8 cellular contexts compared by ENCODE assay signal in genomic region chr14:30980106-30980704, GRCh38. TPM values are rescaled to one million over a fixed set of nuclear protein-coding genes. Genes with fewer than 3 reads are reported as not detected.
A peak's percentile ranks its signal among the peaks of the same experiment; 100 is the strongest.
DNase-seq lines count a peak whose midpoint lies in the region; ATAC-seq and TF ChIP-seq lines count a peak whose summit lies in the region.
"Not testable (repeated sequence)": the region's sequence is repeated elsewhere in the genome, so short reads cannot be mapped to it uniquely, and the experiment has no call there.

No MANE protein-coding gene starts in this region.

- TF ChIP-seq CTCF in GM23338 (conservative IDR thresholded peaks at IDR 0.05; ENCODE audit: low read depth in 2 of 2) (peak; percentile 57 to 68), NB4 (IDR thresholded peaks at IDR 0.05; ENCODE audit: low read depth, low read length) (peak; percentile 34), esophagus squamous epithelium (IDR thresholded peaks at IDR 0.05) (peak; percentile 37 to 72 (median 54))

- peaks cover 20% of the 10 kb centered on the region for H4K20me1 ChIP-seq in GM23338 (replicated peaks; ENCODE audit: insufficient read depth)

- DNase-seq in Caki2 (ENCODE audit: low read depth) = peak; percentile 58
- DNase-seq in GM23338 (ENCODE audit: low spot score) = peak; percentile 80
- peak; percentile 73 for DNase-seq in NB4 (ENCODE audit: low read depth)
- DNase-seq in RPMI8226 = peak; percentile 54
- not testable (repeated sequence) for DNase-seq in esophagus squamous epithelium (lab: John Stamatoyannopoulos, UW)
- DNase-seq in memory B cell (ENCODE audit: low spot score in 2 of 2) = peak; percentile 16 to 56
- DNase-seq in stimulated activated CD8-positive, alpha-beta memory T cell treated with anti-CD3 and anti-CD28 coated beads, Interleukin-12 subunit alpha, Interleukin-12 subunit beta, amount 100 ng/mL, for 1 hour (ENCODE audit: low read depth) = peak; percentile 16

- WGBS in esophagus squamous epithelium, 2 donors = 59 to 67% methylated on average over 11 to 13 of the region's 13 CpGs

- H3K4me3 Mint-ChIP-seq in GM23338; activated T-helper 17 cell treated with anti-CD3 and anti-CD28 coated beads, Interleukin-2, amount 50 U/mL, for 72 hours; memory B cell: not testable (repeated sequence)

- not testable (repeated sequence) for H3K9me3 Mint-ChIP-seq in GM23338; activated T-helper 17 cell treated with anti-CD3 and anti-CD28 coated beads, Interleukin-2, amount 50 U/mL, for 72 hours; memory B cell

- not testable (repeated sequence) for H3K9me2 ChIP-seq in GM23338 (ENCODE audit: insufficient read depth)

- H3K27ac Mint-ChIP-seq in GM23338; activated T-helper 17 cell treated with anti-CD3 and anti-CD28 coated beads, Interleukin-2, amount 50 U/mL, for 72 hours; memory B cell: not testable (repeated sequence)

- not testable (repeated sequence) for H3K4me2 ChIP-seq in GM23338

- not testable (repeated sequence) for H3K27me3 ChIP-seq in GM23338 (ENCODE audit: insufficient read depth); esophagus squamous epithelium

- in situ Hi-C loops in Caki2 (cut with HindIII; ENCODE audit: low pct_unique_long_range_greater_than_20kb, low sequenced_read_pairs) = not testable (repeated sequence)

- not testable (repeated sequence) for H3F3A ChIP-seq in GM23338 (replicated peaks; ENCODE audit: low read depth)

- H3K36me3 Mint-ChIP-seq in GM23338 (ENCODE audit: low read depth); activated T-helper 17 cell treated with anti-CD3 and anti-CD28 coated beads, Interleukin-2, amount 50 U/mL, for 72 hours (ENCODE audit: low read depth); memory B cell: not testable (repeated sequence)

- intact Hi-C loops in esophagus squamous epithelium (cut with DNase I) = loop anchor here (5.0 kb wide), 1 partner anchor 102 kb away; no protein-coding TSS in a partner anchor

- not testable (repeated sequence) for H3K27me3 Mint-ChIP-seq in GM23338 (ENCODE audit: insufficient read depth, low read depth, poor library complexity); activated T-helper 17 cell treated with anti-CD3 and anti-CD28 coated beads, Interleukin-2, amount 50 U/mL, for 72 hours; memory B cell

- H3K4me1 Mint-ChIP-seq in GM23338; activated T-helper 17 cell treated with anti-CD3 and anti-CD28 coated beads, Interleukin-2, amount 50 U/mL, for 72 hours: not testable (repeated sequence)
- peaks cover 14% of the 10 kb centered on the region for H3K4me1 Mint-ChIP-seq in memory B cell

- H3K9me3 ChIP-seq in esophagus squamous epithelium = not testable (repeated sequence)

- ATAC-seq in GM23338 (peak; percentile 61), memory B cell (ENCODE audit: low read depth) (peak; percentile 78)
- ATAC-seq in activated T-helper 17 cell treated with anti-CD3 and anti-CD28 coated beads, Interleukin-2, amount 50 U/mL, for 72 hours (replicated peaks) = peak; percentile 70

- TF ChIP-seq POLR2A in NB4 (IDR thresholded peaks at IDR 0.05; ENCODE audit: extremely low read depth, insufficient read length); esophagus squamous epithelium (IDR thresholded peaks at IDR 0.05): not testable (repeated sequence)

- peaks cover 97% of the 10 kb centered on the region for H3K79me2 ChIP-seq in GM23338 (replicated peaks; ENCODE audit: insufficient read depth)

- H3K36me3 ChIP-seq in GM23338 (ENCODE audit: insufficient read depth); esophagus squamous epithelium: not testable (repeated sequence)

- peak overlapping the region; percentile 43; the same call in 1 of the 2 replicates for H3K27ac ChIP-seq in GM23338 (ENCODE audit: low read depth)
- not testable (repeated sequence) for H3K27ac ChIP-seq in esophagus squamous epithelium

- not testable (repeated sequence) for H3K4me3 ChIP-seq in GM23338; NB4 (ENCODE audit: low read depth, low read length); esophagus squamous epithelium

- not testable (repeated sequence) for H3K4me1 ChIP-seq in GM23338 (ENCODE audit: insufficient read depth)
- peaks cover 0 to 21% (median 0%) of the 10 kb centered on the region in 3 donors for H3K4me1 ChIP-seq in esophagus squamous epithelium

- not testable (repeated sequence) for H2AFZ ChIP-seq in GM23338

RNA-seq across cellular contexts. Expression of gene AP4S1, which starts 45.2 kb away (rescaled TPM):
- total RNA-seq in Caki2 (2014; rRNA removed; shearing (Covaris generic); ENCODE audit: low replicate concordance) = 13.1 and 23.7 TPM in 2 replicates
- total RNA-seq in GM23338 (2014; rRNA removed; shearing (Covaris generic)) = 13.4 and 25.9 TPM in 2 replicates
- polyA plus RNA-seq in GM23338 (2016; fragmentation: Nextera tagmentation; extraction: Ambion mirVana) = 13.3 and 15.7 TPM in 2 replicates
- 1 to 10 TPM; 4.3 to 5.9 TPM for total RNA-seq in activated T-helper 17 cell treated with anti-CD3 and anti-CD28 coated beads, Interleukin-2, amount 50 U/mL, for 72 hours
- 1 to 10 TPM; 2.0 to 5.7 (median 4.2) TPM for total RNA-seq in esophagus squamous epithelium

RNA-seq across cellular contexts. Expression of gene STRN3, which starts 46.0 kb away (rescaled TPM):
- 37.3 and 42.6 TPM in 2 replicates for total RNA-seq in Caki2 (2014; rRNA removed; shearing (Covaris generic); ENCODE audit: low replicate concordance)
- 39.0 and 40.6 TPM in 2 replicates for total RNA-seq in GM23338 (2014; rRNA removed; shearing (Covaris generic))
- 28.3 and 35.0 TPM in 2 replicates for polyA plus RNA-seq in GM23338 (2016; fragmentation: Nextera tagmentation; extraction: Ambion mirVana)
- 10 to 100 TPM; 18.6 to 31.1 TPM for total RNA-seq in activated T-helper 17 cell treated with anti-CD3 and anti-CD28 coated beads, Interleukin-2, amount 50 U/mL, for 72 hours
- 10 to 100 TPM; 11.6 to 47.7 (median 38.9) TPM for total RNA-seq in esophagus squamous epithelium
